In genomic region chrX:6225307-6226052, GRCh38 we compare ENCODE assay signal across 9 cellular contexts. TPM values are rescaled to one million over a fixed set of nuclear protein-coding genes. Genes with fewer than 3 reads are reported as not detected.
DNase-seq lines count a peak whose midpoint lies in the region; ATAC-seq and TF ChIP-seq lines count a peak whose summit lies in the region.
"Had no signal": no experiment of that assay in that cellular context is flagged by ENCODE, and none has a peak within 500 bp of the region (broad histone marks: within the 10 kb centered on the region; RNA-seq: fewer than 3 reads in every experiment).

No MANE protein-coding gene starts in this region.

- H3K4me3 ChIP-seq in H7 (ENCODE audit: insufficient read depth, low read depth, low read length) (peak overlapping the region; percentile 94), NT2/D1 (ENCODE audit: insufficient read length, low read depth) (peak overlapping the region; percentile 71), right cardiac atrium (ENCODE audit: low read length) (peak overlapping the region; percentile 61), retinal pigment epithelial cell (ENCODE audit: low read length) (peak overlapping the region; percentile 50)

- H3K27ac ChIP-seq in right cardiac atrium (ENCODE audit: low read length), result no peak overlapping the region
- H3K27ac ChIP-seq: pancreas had no signal

- WGBS in right cardiac atrium, result 3% methylated on average over 18 of the region's 18 CpGs

- TF ChIP-seq CTCF in retinal pigment epithelial cell (conservative IDR thresholded peaks at IDR 0.05; ENCODE audit: low read depth, low read length), result peak; percentile 24

- H3K4me1 ChIP-seq in NT2/D1 (ENCODE audit: insufficient read depth, insufficient read length) (no peaks in the 10 kb centered on the region), right cardiac atrium (ENCODE audit: control insufficient read depth, insufficient read depth, low read length) (no peaks in the 10 kb centered on the region)
- H3K4me1 ChIP-seq: pancreas had no signal

- ATAC-seq in right cardiac atrium (no peak), GM18907 (IDR thresholded peaks at IDR 0.05; ENCODE audit: unreplicated experiment) (no peak), GM19351 (IDR thresholded peaks at IDR 0.05; ENCODE audit: unreplicated experiment) (no peak)

- H3K9me3 ChIP-seq in NT2/D1 (ENCODE audit: insufficient read depth, low read length) (no peaks in the 10 kb centered on the region), right cardiac atrium (ENCODE audit: control insufficient read depth, low read length) (no peaks in the 10 kb centered on the region)
- H3K9me3 ChIP-seq: pancreas had no signal

- intact Hi-C loops in right cardiac atrium (cut with DNase I), result no loop called here

- H3K9ac ChIP-seq in NT2/D1 (ENCODE audit: insufficient read length, low read depth), result peak overlapping the region; percentile 32

- peak; percentile 15 for DNase-seq in H7
- DNase-seq in NT2/D1 (ENCODE audit: low read depth, low spot score), result no peak
- no peak for DNase-seq in right cardiac atrium
- DNase-seq in retinal pigment epithelial cell (ENCODE audit: low read depth), result no peak
- DNase-seq in activated CD4-positive, CD25-positive, alpha-beta regulatory T cell treated with anti-CD3 and anti-CD28 coated beads, Interleukin-2, amount 50 U/mL, for 72 hours, result no peak
- DNase-seq: stimulated activated naive CD4-positive, alpha-beta T cell had no signal

- no peaks in the 10 kb centered on the region for H3K36me3 ChIP-seq in H7 (replicated peaks; ENCODE audit: control insufficient read depth, insufficient read depth, low read length)
- H3K36me3 ChIP-seq in NT2/D1 (ENCODE audit: insufficient read depth, insufficient read length, low read length), result no peaks in the 10 kb centered on the region
- H3K36me3 ChIP-seq: pancreas had no signal

- peaks cover 10% of the 10 kb centered on the region; the same call in 1 of the 2 replicates for H3K27me3 ChIP-seq in H7 (ENCODE audit: control insufficient read depth, insufficient read depth, low read length)
- peaks cover 24% of the 10 kb centered on the region for H3K27me3 ChIP-seq in NT2/D1 (ENCODE audit: insufficient read depth, insufficient read length)
- H3K27me3 ChIP-seq in right cardiac atrium (ENCODE audit: control insufficient read depth, insufficient read depth), result no peaks in the 10 kb centered on the region

RNA-seq across cellular contexts. Expression of gene NLGN4X, which starts 3.2 kb away (rescaled TPM):
- total RNA-seq in H7 (2014; rRNA removed; shearing (Covaris generic)), result 38.0 and 58.6 TPM in 2 replicates
- total RNA-seq in right cardiac atrium, result 1 to 10 TPM; 5.4 to 10.0 (median 8.2) TPM
- polyA plus RNA-seq in right cardiac atrium, result 2.4 TPM
